In the genomic region with DNA sequence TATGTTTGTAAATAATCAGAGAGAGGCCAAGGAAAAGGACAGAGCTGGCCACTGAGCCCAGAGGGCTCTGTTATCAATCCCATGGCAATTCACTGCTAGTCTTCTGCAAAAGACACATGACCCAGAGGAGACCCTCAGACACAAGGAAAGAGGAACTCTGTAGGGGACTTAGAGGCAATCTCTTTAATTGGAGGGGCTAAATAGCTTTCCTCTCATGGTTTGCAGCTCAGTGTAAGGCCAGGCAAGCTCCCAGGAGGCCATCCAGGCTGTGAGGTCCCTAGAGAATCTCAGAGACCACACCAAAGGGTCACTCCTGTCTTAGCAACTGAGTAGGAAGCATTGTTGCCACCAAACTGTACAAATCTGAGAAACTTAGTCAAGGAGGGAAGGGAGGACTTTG, we compare ENCODE assay signal across 13 cellular contexts. TPM values are rescaled to one million over a fixed set of nuclear protein-coding genes. Genes with fewer than 3 reads are reported as not detected.
DNase-seq lines count a peak whose midpoint lies in the region; ATAC-seq and TF ChIP-seq lines count a peak whose summit lies in the region.
"Had no signal": no experiment of that assay in that cellular context is flagged by ENCODE, and none has a peak within 500 bp of the region (broad histone marks: within the 10 kb centered on the region; RNA-seq: fewer than 3 reads in every experiment).

No MANE protein-coding gene starts in this region.

- ATAC-seq in HG02798 (IDR thresholded peaks at IDR 0.05; ENCODE audit: poor library complexity, unreplicated experiment) (peak; percentile 20), GM18520 (IDR thresholded peaks at IDR 0.05; ENCODE audit: unreplicated experiment) (no peak)
- ATAC-seq in naive thymus-derived CD8-positive, alpha-beta T cell: peak in 1 of 2 donors; percentile 18

- H3K14ac ChIP-seq in H9 (ENCODE audit: insufficient read depth, low read length): no peak overlapping the region

- no peak overlapping the region for H3K56ac ChIP-seq in H9 (ENCODE audit: insufficient read length, low read depth, low read length)

- DNase-seq in caudate nucleus (lab: John Stamatoyannopoulos, UW) (no peak), H9 (no peak), cerebellar nuclear complex (lab: John Stamatoyannopoulos, UW) (no peak), DMS79 (lab: John Stamatoyannopoulos, UW) (no peak)
- no peak for DNase-seq in naive thymus-derived CD8-positive, alpha-beta T cell
- DNase-seq: activated CD4-positive, CD25-positive, alpha-beta regulatory T cell; COR-L47; NCI-H2171 treated with DMSO at 0.1 percent for 48 hours had no signal

- H3K4me1 Mint-ChIP-seq in naive thymus-derived CD8-positive, alpha-beta T cell: peaks cover 26 to 56% (median 36%) of the 10 kb centered on the region in 4 donors
- peaks cover 6 to 8% of the 10 kb centered on the region in 2 experiments for H3K4me1 Mint-ChIP-seq in H9

- H2BK12ac ChIP-seq in H9 (ENCODE audit: insufficient read length, low read depth, low read length): no peak overlapping the region

- H3K9ac ChIP-seq in BLaER1: peak overlapping the region; percentile 65
- no peak overlapping the region for H3K9ac ChIP-seq in H9 (ENCODE audit: extremely low read depth, insufficient read length, low read length)

- no peaks in the 10 kb centered on the region for H3K9me3 ChIP-seq in BLaER1
- no peaks in the 10 kb centered on the region for H3K9me3 ChIP-seq in H9 (ENCODE audit: control insufficient read depth, low read depth, low read length)

- no peak overlapping the region for H4K91ac ChIP-seq in H9 (ENCODE audit: insufficient read length, low read depth, low read length)

- H4K5ac ChIP-seq in H9 (ENCODE audit: insufficient read length, low read depth, low read length): no peak overlapping the region

- H4K20me1 ChIP-seq in BLaER1 (no peaks in the 10 kb centered on the region), H9 (ENCODE audit: control insufficient read depth, insufficient read depth, insufficient read length) (no peaks in the 10 kb centered on the region)

- H3K23ac ChIP-seq in H9 (ENCODE audit: insufficient read length, low read depth, low read length): no peak overlapping the region

- H3K79me1 ChIP-seq in H9 (ENCODE audit: insufficient read depth, low read depth, low read length, poor library complexity, severe bottlenecking): no peaks in the 10 kb centered on the region

- no peak overlapping the region for H2AFZ ChIP-seq in H9 (ENCODE audit: low read length)

- H3K36me3 ChIP-seq in BLaER1: no peaks in the 10 kb centered on the region

- H3K27ac Mint-ChIP-seq in naive thymus-derived CD8-positive, alpha-beta T cell: peak overlapping the region in 9 of 10 donors; percentile 23 to 94 (median 86)
- no peak overlapping the region; a peak in 1 of 7 replicates for H3K27ac Mint-ChIP-seq in H9

- no peak overlapping the region for H2BK20ac ChIP-seq in H9 (ENCODE audit: low read depth, low read length, poor library complexity, severe bottlenecking)

- no peak overlapping the region for H2BK15ac ChIP-seq in H9 (ENCODE audit: low read depth, low read length)

- H2BK5ac ChIP-seq in H9 (ENCODE audit: insufficient read length, low read length): no peak overlapping the region

- POLR2A ChIA-PET in naive thymus-derived CD8-positive, alpha-beta T cell (lab: Charles Lee): no interaction called here

- H2BK120ac ChIP-seq in H9 (ENCODE audit: low read depth, low read length, poor library complexity, severe bottlenecking): no peak overlapping the region

- H3K79me2 ChIP-seq in H9 (ENCODE audit: insufficient read depth, low read length): no peaks in the 10 kb centered on the region; the same call in 1 of the 2 replicates

- no peaks in the 10 kb centered on the region for H3K9me3 Mint-ChIP-seq in naive thymus-derived CD8-positive, alpha-beta T cell
- no peaks in the 10 kb centered on the region; a peak in 1 of 5 replicates for H3K9me3 Mint-ChIP-seq in H9

- H3K36me3 Mint-ChIP-seq in naive thymus-derived CD8-positive, alpha-beta T cell: no peaks in the 10 kb centered on the region
- H3K36me3 Mint-ChIP-seq in H9 (ENCODE audit: insufficient read depth in 1 of 3, low read depth in 3 of 3): no peaks in the 10 kb centered on the region; a peak in 1 of 7 replicates

- peaks cover 0 to 3% (median 0%) of the 10 kb centered on the region in 5 donors for H3K27me3 Mint-ChIP-seq in naive thymus-derived CD8-positive, alpha-beta T cell
- peaks cover 2% of the 10 kb centered on the region; the same call in 1 of the 2 replicates for H3K27me3 Mint-ChIP-seq in H9 (ENCODE audit: low read depth)

- no peak overlapping the region for H3K4ac ChIP-seq in H9 (ENCODE audit: low read depth, low read length)

- H2AK5ac ChIP-seq in H9 (ENCODE audit: insufficient read length, low read length): no peak overlapping the region

- H3K27me3 ChIP-seq in BLaER1 (no peaks in the 10 kb centered on the region), H9 (ENCODE audit: insufficient read depth, low read length) (no peaks in the 10 kb centered on the region)

- no peaks in the 10 kb centered on the region for H3K23me2 ChIP-seq in H9 (ENCODE audit: insufficient read length, low read depth, low read length, poor library complexity, severe bottlenecking)

- H3K27ac ChIP-seq in BLaER1 (peak overlapping the region; percentile 61), caudate nucleus (ENCODE audit: low read depth, low read length) (peak overlapping the region; percentile 63), H9 (ENCODE audit: insufficient read length, low read depth, low read length) (no peak overlapping the region)

- H4K8ac ChIP-seq in H9 (replicated peaks; ENCODE audit: insufficient read length, low read depth, low read length): no peak overlapping the region

- H3T11ph ChIP-seq in H9 (ENCODE audit: low read length): no peak overlapping the region

- peak overlapping the region; percentile 3 to 87 (median 81) for H3K4me3 Mint-ChIP-seq in naive thymus-derived CD8-positive, alpha-beta T cell
- H3K4me3 Mint-ChIP-seq in H9: no peak overlapping the region

- H3K4me1 ChIP-seq in BLaER1 (peaks cover 52% of the 10 kb centered on the region), H9 (ENCODE audit: insufficient read depth, low read length) (no peaks in the 10 kb centered on the region; the same call in 1 of the 2 replicates)

- H3K4me2 ChIP-seq in BLaER1 (peak overlapping the region; percentile 80), H9 (ENCODE audit: insufficient read depth, insufficient read length, low read length) (no peak overlapping the region)

- H3K4me3 ChIP-seq in BLaER1: peak overlapping the region; percentile 30; the same call in 1 of the 2 replicates

- H3K18ac ChIP-seq in H9 (ENCODE audit: insufficient read length, low read depth, low read length): no peak overlapping the region

- no peak for TF ChIP-seq CTCF in H9 (conservative IDR thresholded peaks at IDR 0.05)

RNA-seq across cellular contexts. Expression of a gene that starts 10.0 kb away (rescaled TPM):
- 10 to 100 TPM; 50.7 to 51.7 TPM for total RNA-seq in naive thymus-derived CD8-positive, alpha-beta T cell
- polyA plus RNA-seq in naive thymus-derived CD8-positive, alpha-beta T cell: 10 to 100 TPM; 26.4 to 61.0 (median 33.2) TPM
- total RNA-seq in H9 (2021): 15.3 and 15.6 TPM in 2 replicates
- total RNA-seq: dermis blood vessel endothelial cell had no signal
- polyA plus RNA-seq: keratinocyte had no signal

RNA-seq across cellular contexts. Expression of a gene that starts 51.0 kb away (rescaled TPM):
- total RNA-seq in naive thymus-derived CD8-positive, alpha-beta T cell: 100 to 1,000 TPM; 454 to 455 TPM
- polyA plus RNA-seq in naive thymus-derived CD8-positive, alpha-beta T cell: 10 to 100 TPM; 24.5 to 72.8 (median 29.8) TPM
- total RNA-seq in H9 (2021): 244 and 252 TPM in 2 replicates

RNA-seq across cellular contexts. Expression of a gene that starts 54.1 kb away (rescaled TPM):
- total RNA-seq in naive thymus-derived CD8-positive, alpha-beta T cell: 10 to 100 TPM; 32.6 to 35.9 TPM
- 100 to 1,000 TPM in 1 of 3 donors, 10 to 100 TPM in 2; 19.5 to 121 (median 77.1) TPM for polyA plus RNA-seq in naive thymus-derived CD8-positive, alpha-beta T cell
- 2.6 and 4.0 TPM in 2 replicates for total RNA-seq in H9 (2021)

RNA-seq across cellular contexts. Expression of a gene that starts 56.4 kb away (rescaled TPM):
- 10 to 100 TPM; 42.8 to 44.0 TPM for total RNA-seq in naive thymus-derived CD8-positive, alpha-beta T cell
- 100 to 1,000 TPM in 2 of 3 donors, 10 to 100 TPM in 1; 62.2 to 228 (median 186) TPM for polyA plus RNA-seq in naive thymus-derived CD8-positive, alpha-beta T cell
- total RNA-seq in H9 (2021): 23.4 and 23.6 TPM in 2 replicates

Comparison
In these comparisons a context has a peak if more than half of its experiments do, and no peak if none do; other contexts are left out.
1. H3K27ac Mint-ChIP-seq: peak in naive thymus-derived CD8-positive, alpha-beta T cell (9 of 10); none in H9 (0 of 3).
2. H3K4me3 Mint-ChIP-seq: peak in naive thymus-derived CD8-positive, alpha-beta T cell (10 of 10); none in H9 (0 of 2).